Comparison of ENCODE assay signal across 1 cellular context in the genomic region with DNA sequence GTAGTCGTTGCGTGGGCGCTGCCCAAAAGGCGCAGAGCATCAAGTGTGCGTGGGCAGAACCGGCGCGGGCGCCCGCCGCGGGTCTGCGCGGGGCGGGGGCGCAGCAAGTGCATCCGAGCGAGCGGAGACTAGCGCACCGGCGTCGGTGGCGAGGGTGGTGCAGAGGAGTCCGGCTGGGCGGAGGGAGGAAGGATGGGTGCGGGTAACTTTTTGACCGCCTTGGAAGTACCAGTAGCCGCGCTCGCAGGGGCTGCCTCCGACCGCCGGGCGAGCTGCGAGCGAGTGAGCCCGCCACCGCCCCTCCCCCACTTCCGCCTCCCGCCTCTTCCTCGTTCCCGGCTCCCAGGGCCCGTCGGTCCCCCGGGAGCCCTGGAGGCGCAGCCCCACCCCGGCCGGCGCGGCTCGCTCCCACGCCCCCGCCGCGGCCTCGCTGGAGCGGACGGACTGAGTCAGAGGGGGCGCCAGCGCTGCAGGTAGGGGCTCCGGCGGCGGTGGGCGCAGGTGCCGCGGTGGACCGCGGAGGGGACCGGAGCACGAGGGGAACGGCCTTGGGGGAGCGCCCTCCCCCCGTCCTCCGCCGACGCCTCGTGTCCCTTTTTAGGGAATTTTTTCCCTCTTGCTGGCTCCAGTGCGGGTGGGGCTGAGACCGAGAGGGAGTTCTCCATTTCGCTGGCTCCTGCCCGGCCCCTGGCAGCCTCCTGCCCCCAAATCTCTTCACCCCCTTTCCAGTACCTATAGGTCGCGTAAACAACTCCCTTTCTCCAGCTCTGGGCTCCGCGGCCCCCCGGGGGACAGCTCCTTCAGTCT.
TF ChIP-seq lines count a peak whose summit lies in the region.

No MANE protein-coding gene starts in this region.

TF ChIP-seq in K562, 482 proteins besides CTCF, POLR2A, EP300 and RAD21 (continued from another document and continues in another):
- TF ChIP-seq, protein P1, sequence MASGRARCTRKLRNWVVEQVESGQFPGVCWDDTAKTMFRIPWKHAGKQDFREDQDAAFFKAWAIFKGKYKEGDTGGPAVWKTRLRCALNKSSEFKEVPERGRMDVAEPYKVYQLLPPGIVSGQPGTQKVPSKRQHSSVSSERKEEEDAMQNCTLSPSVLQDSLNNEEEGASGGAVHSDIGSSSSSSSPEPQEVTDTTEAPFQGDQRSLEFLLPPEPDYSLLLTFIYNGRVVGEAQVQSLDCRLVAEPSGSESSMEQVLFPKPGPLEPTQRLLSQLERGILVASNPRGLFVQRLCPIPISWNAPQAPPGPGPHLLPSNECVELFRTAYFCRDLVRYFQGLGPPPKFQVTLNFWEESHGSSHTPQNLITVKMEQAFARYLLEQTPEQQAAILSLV (tag; IDR thresholded peaks at IDR 0.05): no peak
- TF ChIP-seq ELF4 (CRISPR knock-in tag; IDR thresholded peaks at IDR 0.05) (no peak), SMARCA5 (IDR thresholded peaks at IDR 0.05) (no peak), CHD1 (IDR thresholded peaks at IDR 0.05; ENCODE audit: low read length) (no peak), PHF8 (IDR thresholded peaks at IDR 0.05; ENCODE audit: borderline replicate concordance, low read length) (peak; percentile 54; the same call in 1 of the 2 replicates), SMAD4 (CRISPR knock-in tag; conservative IDR thresholded peaks at IDR 0.05) (peak; percentile 69), BRF1 (IDR thresholded peaks at IDR 0.05; ENCODE audit: borderline replicate concordance, extremely low read depth, insufficient read length) (no peak), XRCC4 (IDR thresholded peaks at IDR 0.05; ENCODE audit: extremely low read depth, insufficient read depth, insufficient read length) (no peak), ARID1B (IDR thresholded peaks at IDR 0.05) (no peak), ZKSCAN8 (CRISPR knock-in tag; IDR thresholded peaks at IDR 0.05) (no peak), SMARCB1 (IDR thresholded peaks at IDR 0.05; ENCODE audit: insufficient read length, low read depth) (no peak), ZKSCAN1 (IDR thresholded peaks at IDR 0.05; ENCODE audit: low read depth, low read length) (no peak), PTRF (tag; IDR thresholded peaks at IDR 0.05) (no peak), NFXL1 (CRISPR knock-in tag; IDR thresholded peaks at IDR 0.05) (no peak), PHF21A (IDR thresholded peaks at IDR 0.05; ENCODE audit: borderline replicate concordance, low read depth) (0 out of 2 replicates have a peak, but pooled peaks have one; percentile 17), TGIF2 (CRISPR knock-in tag; IDR thresholded peaks at IDR 0.05) (no peak), ZNF384 (IDR thresholded peaks at IDR 0.05; ENCODE audit: low read depth, low read length) (no peak), BCL6 (CRISPR knock-in tag; IDR thresholded peaks at IDR 0.05) (no peak), RFX5 (IDR thresholded peaks at IDR 0.05; ENCODE audit: low read depth, low read length) (no peak), ESRRA (IDR thresholded peaks at IDR 0.05; ENCODE audit: borderline replicate concordance, low read depth) (no peak; the same call in 1 of the 2 replicates), DNMT1 (IDR thresholded peaks at IDR 0.05) (no peak), SMAD1 (IDR thresholded peaks at IDR 0.05; ENCODE audit: low read depth, low read length, partially characterized antibody) (no peak), CHD4 (IDR thresholded peaks at IDR 0.05; ENCODE audit: insufficient read depth, insufficient replicate concordance, low read depth, low read length, poor library complexity, severe bottlenecking) (no peak), CCNT2 (IDR thresholded peaks at IDR 0.05; ENCODE audit: borderline replicate concordance, extremely low read depth, insufficient read length, low read depth, low read length) (peak; percentile 58), GATAD2B (IDR thresholded peaks at IDR 0.05; ENCODE audit: borderline replicate concordance) (peak; percentile 83), GTF2E2 (tag; IDR thresholded peaks at IDR 0.05) (peak; percentile 80)
- TF ChIP-seq, protein P2, sequence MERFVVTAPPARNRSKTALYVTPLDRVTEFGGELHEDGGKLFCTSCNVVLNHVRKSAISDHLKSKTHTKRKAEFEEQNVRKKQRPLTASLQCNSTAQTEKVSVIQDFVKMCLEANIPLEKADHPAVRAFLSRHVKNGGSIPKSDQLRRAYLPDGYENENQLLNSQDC (CRISPR knock-in tag; IDR thresholded peaks at IDR 0.05): no peak
- TF ChIP-seq, protein P3, sequence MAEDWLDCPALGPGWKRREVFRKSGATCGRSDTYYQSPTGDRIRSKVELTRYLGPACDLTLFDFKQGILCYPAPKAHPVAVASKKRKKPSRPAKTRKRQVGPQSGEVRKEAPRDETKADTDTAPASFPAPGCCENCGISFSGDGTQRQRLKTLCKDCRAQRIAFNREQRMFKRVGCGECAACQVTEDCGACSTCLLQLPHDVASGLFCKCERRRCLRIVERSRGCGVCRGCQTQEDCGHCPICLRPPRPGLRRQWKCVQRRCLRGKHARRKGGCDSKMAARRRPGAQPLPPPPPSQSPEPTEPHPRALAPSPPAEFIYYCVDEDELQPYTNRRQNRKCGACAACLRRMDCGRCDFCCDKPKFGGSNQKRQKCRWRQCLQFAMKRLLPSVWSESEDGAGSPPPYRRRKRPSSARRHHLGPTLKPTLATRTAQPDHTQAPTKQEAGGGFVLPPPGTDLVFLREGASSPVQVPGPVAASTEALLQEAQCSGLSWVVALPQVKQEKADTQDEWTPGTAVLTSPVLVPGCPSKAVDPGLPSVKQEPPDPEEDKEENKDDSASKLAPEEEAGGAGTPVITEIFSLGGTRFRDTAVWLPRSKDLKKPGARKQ (CRISPR knock-in tag; IDR thresholded peaks at IDR 0.05): no peak
- TF ChIP-seq, protein P4, sequence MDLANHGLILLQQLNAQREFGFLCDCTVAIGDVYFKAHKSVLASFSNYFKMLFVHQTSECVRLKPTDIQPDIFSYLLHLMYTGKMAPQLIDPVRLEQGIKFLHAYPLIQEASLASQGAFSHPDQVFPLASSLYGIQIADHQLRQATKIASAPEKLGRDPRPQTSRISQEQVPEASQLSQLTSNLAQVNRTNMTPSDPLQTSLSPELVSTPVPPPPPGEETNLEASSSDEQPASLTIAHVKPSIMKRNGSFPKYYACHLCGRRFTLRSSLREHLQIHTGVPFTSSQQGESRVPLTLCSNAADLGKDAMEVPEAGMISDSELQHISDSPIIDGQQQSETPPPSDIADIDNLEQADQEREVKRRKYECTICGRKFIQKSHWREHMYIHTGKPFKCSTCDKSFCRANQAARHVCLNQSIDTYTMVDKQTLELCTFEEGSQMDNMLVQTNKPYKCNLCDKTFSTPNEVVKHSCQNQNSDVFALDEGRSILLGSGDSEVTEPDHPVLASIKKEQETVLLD (IDR thresholded peaks at IDR 0.05): 0 out of 2 replicates have a peak, but pooled peaks have one; percentile 8
- TF ChIP-seq, protein P5, sequence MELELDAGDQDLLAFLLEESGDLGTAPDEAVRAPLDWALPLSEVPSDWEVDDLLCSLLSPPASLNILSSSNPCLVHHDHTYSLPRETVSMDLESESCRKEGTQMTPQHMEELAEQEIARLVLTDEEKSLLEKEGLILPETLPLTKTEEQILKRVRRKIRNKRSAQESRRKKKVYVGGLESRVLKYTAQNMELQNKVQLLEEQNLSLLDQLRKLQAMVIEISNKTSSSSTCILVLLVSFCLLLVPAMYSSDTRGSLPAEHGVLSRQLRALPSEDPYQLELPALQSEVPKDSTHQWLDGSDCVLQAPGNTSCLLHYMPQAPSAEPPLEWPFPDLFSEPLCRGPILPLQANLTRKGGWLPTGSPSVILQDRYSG (tag; conservative IDR thresholded peaks at IDR 0.05; ENCODE audit: low read depth): no peak
- TF ChIP-seq, protein P6, sequence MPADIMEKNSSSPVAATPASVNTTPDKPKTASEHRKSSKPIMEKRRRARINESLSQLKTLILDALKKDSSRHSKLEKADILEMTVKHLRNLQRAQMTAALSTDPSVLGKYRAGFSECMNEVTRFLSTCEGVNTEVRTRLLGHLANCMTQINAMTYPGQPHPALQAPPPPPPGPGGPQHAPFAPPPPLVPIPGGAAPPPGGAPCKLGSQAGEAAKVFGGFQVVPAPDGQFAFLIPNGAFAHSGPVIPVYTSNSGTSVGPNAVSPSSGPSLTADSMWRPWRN (IDR thresholded peaks at IDR 0.05; ENCODE audit: low read depth): no peak
- TF ChIP-seq, protein P7, sequence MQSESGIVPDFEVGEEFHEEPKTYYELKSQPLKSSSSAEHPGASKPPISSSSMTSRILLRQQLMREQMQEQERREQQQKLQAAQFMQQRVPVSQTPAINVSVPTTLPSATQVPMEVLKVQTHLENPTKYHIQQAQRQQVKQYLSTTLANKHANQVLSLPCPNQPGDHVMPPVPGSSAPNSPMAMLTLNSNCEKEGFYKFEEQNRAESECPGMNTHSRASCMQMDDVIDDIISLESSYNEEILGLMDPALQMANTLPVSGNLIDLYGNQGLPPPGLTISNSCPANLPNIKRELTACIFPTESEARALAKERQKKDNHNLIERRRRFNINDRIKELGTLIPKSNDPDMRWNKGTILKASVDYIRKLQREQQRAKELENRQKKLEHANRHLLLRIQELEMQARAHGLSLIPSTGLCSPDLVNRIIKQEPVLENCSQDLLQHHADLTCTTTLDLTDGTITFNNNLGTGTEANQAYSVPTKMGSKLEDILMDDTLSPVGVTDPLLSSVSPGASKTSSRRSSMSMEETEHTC (IDR thresholded peaks at IDR 0.05): no peak
- TF ChIP-seq, protein P8, sequence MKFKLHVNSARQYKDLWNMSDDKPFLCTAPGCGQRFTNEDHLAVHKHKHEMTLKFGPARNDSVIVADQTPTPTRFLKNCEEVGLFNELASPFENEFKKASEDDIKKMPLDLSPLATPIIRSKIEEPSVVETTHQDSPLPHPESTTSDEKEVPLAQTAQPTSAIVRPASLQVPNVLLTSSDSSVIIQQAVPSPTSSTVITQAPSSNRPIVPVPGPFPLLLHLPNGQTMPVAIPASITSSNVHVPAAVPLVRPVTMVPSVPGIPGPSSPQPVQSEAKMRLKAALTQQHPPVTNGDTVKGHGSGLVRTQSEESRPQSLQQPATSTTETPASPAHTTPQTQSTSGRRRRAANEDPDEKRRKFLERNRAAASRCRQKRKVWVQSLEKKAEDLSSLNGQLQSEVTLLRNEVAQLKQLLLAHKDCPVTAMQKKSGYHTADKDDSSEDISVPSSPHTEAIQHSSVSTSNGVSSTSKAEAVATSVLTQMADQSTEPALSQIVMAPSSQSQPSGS (CRISPR knock-in tag; IDR thresholded peaks at IDR 0.05): no peak
- TF ChIP-seq, protein P9, sequence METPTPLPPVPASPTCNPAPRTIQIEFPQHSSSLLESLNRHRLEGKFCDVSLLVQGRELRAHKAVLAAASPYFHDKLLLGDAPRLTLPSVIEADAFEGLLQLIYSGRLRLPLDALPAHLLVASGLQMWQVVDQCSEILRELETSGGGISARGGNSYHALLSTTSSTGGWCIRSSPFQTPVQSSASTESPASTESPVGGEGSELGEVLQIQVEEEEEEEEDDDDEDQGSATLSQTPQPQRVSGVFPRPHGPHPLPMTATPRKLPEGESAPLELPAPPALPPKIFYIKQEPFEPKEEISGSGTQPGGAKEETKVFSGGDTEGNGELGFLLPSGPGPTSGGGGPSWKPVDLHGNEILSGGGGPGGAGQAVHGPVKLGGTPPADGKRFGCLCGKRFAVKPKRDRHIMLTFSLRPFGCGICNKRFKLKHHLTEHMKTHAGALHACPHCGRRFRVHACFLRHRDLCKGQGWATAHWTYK (CRISPR knock-in tag; IDR thresholded peaks at IDR 0.05): no peak
- TF ChIP-seq, protein P10, sequence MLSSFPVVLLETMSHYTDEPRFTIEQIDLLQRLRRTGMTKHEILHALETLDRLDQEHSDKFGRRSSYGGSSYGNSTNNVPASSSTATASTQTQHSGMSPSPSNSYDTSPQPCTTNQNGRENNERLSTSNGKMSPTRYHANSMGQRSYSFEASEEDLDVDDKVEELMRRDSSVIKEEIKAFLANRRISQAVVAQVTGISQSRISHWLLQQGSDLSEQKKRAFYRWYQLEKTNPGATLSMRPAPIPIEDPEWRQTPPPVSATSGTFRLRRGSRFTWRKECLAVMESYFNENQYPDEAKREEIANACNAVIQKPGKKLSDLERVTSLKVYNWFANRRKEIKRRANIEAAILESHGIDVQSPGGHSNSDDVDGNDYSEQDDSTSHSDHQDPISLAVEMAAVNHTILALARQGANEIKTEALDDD (IDR thresholded peaks at IDR 0.05): no peak
- TF ChIP-seq, protein P11, sequence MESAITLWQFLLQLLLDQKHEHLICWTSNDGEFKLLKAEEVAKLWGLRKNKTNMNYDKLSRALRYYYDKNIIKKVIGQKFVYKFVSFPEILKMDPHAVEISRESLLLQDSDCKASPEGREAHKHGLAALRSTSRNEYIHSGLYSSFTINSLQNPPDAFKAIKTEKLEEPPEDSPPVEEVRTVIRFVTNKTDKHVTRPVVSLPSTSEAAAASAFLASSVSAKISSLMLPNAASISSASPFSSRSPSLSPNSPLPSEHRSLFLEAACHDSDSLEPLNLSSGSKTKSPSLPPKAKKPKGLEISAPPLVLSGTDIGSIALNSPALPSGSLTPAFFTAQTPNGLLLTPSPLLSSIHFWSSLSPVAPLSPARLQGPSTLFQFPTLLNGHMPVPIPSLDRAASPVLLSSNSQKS (CRISPR knock-in tag; IDR thresholded peaks at IDR 0.05): no peak
- TF ChIP-seq, protein P12, sequence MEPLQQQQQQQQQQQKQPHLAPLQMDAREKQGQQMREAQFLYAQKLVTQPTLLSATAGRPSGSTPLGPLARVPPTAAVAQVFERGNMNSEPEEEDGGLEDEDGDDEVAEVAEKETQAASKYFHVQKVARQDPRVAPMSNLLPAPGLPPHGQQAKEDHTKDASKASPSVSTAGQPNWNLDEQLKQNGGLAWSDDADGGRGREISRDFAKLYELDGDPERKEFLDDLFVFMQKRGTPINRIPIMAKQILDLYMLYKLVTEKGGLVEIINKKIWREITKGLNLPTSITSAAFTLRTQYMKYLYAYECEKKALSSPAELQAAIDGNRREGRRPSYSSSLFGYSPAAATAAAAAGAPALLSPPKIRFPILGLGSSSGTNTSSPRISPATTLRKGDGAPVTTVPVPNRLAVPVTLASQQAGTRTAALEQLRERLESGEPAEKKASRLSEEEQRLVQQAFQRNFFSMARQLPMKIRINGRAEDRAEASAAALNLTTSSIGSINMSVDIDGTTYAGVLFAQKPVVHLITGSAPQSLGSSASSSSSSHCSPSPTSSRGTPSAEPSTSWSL (CRISPR knock-in tag; IDR thresholded peaks at IDR 0.05; ENCODE audit: borderline replicate concordance): no peak
